ENCODE assay signal across 11 cellular contexts in the genomic region with DNA sequence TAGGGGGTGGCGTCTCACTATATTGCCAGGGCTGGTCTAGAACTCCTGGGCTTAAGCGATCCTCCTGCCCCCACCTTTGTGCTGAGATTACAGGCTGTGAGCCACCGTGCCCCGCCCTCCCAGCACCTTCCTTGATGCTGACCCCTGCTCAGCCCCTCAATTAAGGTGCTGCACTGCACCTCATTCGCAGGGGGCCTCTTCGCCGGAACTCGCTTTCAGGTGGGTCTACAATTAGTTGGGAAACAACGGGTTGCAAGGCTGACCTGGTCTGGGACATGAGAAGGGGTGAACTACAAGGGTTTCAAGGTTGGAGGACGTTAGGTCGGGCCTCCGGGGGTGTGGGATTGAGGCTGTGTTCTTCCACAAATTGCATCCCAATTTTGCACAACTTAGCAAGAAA. TPM values are rescaled to one million over a fixed set of nuclear protein-coding genes. Genes with fewer than 3 reads are reported as not detected.
A peak's percentile ranks its signal among the peaks of the same experiment; 100 is the strongest.
DNase-seq lines count a peak whose midpoint lies in the region; ATAC-seq and TF ChIP-seq lines count a peak whose summit lies in the region.
"Had no signal": no experiment of that assay in that cellular context is flagged by ENCODE, and none has a peak within 500 bp of the region (broad histone marks: within the 10 kb centered on the region; RNA-seq: fewer than 3 reads in every experiment).

No MANE protein-coding gene starts in this region.

- H3K9me3 Mint-ChIP-seq in activated T-cell treated with anti-CD3 and anti-CD28 coated beads, Interleukin-2, amount 50 U/mL, for 4 hours: no peaks in the 10 kb centered on the region

- CTCF ChIA-PET in RWPE1 (lab: Yijun Ruan, JAX): interaction anchor here (0.6 kb wide), 1 partner anchor 29 kb away, joined by 4 read pairs; no protein-coding TSS in a partner anchor

- peaks cover 41% of the 10 kb centered on the region for H3K4me1 Mint-ChIP-seq in activated T-cell treated with anti-CD3 and anti-CD28 coated beads, Interleukin-2, amount 50 U/mL, for 4 hours (ENCODE audit: low read depth)

- TF ChIP-seq EP300 in gastroesophageal sphincter (IDR thresholded peaks at IDR 0.05): no peak

- H3K4me3 ChIP-seq in gastroesophageal sphincter: no peak overlapping the region
- H3K4me3 ChIP-seq in subcutaneous abdominal adipose tissue (ENCODE audit: low read depth in 1 of 5, low read length in 5 of 5): no peak overlapping the region

- H3K27me3 Mint-ChIP-seq in activated T-cell treated with anti-CD3 and anti-CD28 coated beads, Interleukin-2, amount 50 U/mL, for 4 hours (ENCODE audit: low read depth): no peaks in the 10 kb centered on the region

- H3K27ac ChIP-seq in RWPE1 (peak overlapping the region; percentile 85), gastroesophageal sphincter (peak overlapping the region in 3 of 4 donors; percentile 91 to 95 (median 95)), subcutaneous abdominal adipose tissue (ENCODE audit: low read depth, low read length) (peak overlapping the region; percentile 69)

- H3K4me3 Mint-ChIP-seq in activated T-cell treated with anti-CD3 and anti-CD28 coated beads, Interleukin-2, amount 50 U/mL, for 4 hours: peak overlapping the region; percentile 99

- peaks cover 0 to 76% of the 10 kb centered on the region in 2 donors for H3K36me3 ChIP-seq in gastroesophageal sphincter
- peaks cover 20 to 59% (median 52%) of the 10 kb centered on the region in 5 donors for H3K36me3 ChIP-seq in subcutaneous abdominal adipose tissue (ENCODE audit: control insufficient read depth in 5 of 5, insufficient read depth in 5 of 5, low read length in 5 of 5)

- TF ChIP-seq POLR2A in gastroesophageal sphincter (IDR thresholded peaks at IDR 0.05): no peak

- H3K27me3 ChIP-seq in gastroesophageal sphincter: no peaks in the 10 kb centered on the region
- H3K27me3 ChIP-seq in subcutaneous abdominal adipose tissue (ENCODE audit: control insufficient read depth in 5 of 5, insufficient read depth in 4 of 5, low read length in 5 of 5): no peaks in the 10 kb centered on the region

- no peak for DNase-seq in activated T-cell treated with anti-CD3 and anti-CD28 coated beads, Interleukin-2, amount 50 U/mL, for 4 hours
- DNase-seq in activated T-cell treated with anti-CD3 and anti-CD28 coated beads, Interleukin-2, amount 50 U/mL, for 48 hours: no peak
- DNase-seq in RWPE1 (ENCODE audit: low spot score) (no peak), glomerular visceral epithelial cell (ENCODE audit: extremely low spot score) (no peak), germinal center (ENCODE audit: low spot score) (no peak)
- DNase-seq: activated CD4-positive, CD25-positive, alpha-beta regulatory T cell treated with anti-CD3 and anti-CD28 coated beads, Interleukin-2, amount 50 U/mL, for 72 hours; NCI-H1436 treated with DMSO at 0.1 percent for 48 hours had no signal

- 72 to 81% methylated on average over 3 to 7 of the region's 12 CpGs for WGBS in gastroesophageal sphincter (ENCODE audit: low coverage in 1 of 2), 2 donors

- H3K36me3 Mint-ChIP-seq in activated T-cell treated with anti-CD3 and anti-CD28 coated beads, Interleukin-2, amount 50 U/mL, for 4 hours (ENCODE audit: insufficient read depth): peaks cover 58% of the 10 kb centered on the region

- H3K4me1 ChIP-seq in gastroesophageal sphincter: peaks cover 0 to 29% (median 0%) of the 10 kb centered on the region in 3 donors
- peaks cover 2 to 26% (median 20%) of the 10 kb centered on the region in 5 donors for H3K4me1 ChIP-seq in subcutaneous abdominal adipose tissue (ENCODE audit: control insufficient read depth in 5 of 5, insufficient read depth in 5 of 5, low read length in 5 of 5)

- H3K9ac ChIP-seq in subcutaneous abdominal adipose tissue (ENCODE audit: low read length in 5 of 5): no peak overlapping the region

- no peak for ATAC-seq in activated T-cell treated with anti-CD3 and anti-CD28 coated beads, Interleukin-2, amount 50 U/mL, for 4 hours
- ATAC-seq in gastroesophageal sphincter (no peak), HG03565 (IDR thresholded peaks at IDR 0.05; ENCODE audit: unreplicated experiment) (no peak)
- ATAC-seq: left lobe of liver had no signal

- POLR2A ChIA-PET in RWPE1 (lab: Yijun Ruan, JAX; ENCODE audit: low non-redundant PET): no interaction called here

- H3K9me3 ChIP-seq in gastroesophageal sphincter: no peaks in the 10 kb centered on the region
- no peaks in the 10 kb centered on the region for H3K9me3 ChIP-seq in subcutaneous abdominal adipose tissue (ENCODE audit: control insufficient read depth in 5 of 5, low read length in 5 of 5)

- TF ChIP-seq CTCF in RWPE1 (conservative IDR thresholded peaks at IDR 0.05; ENCODE audit: low read depth) (no peak), gastroesophageal sphincter (IDR thresholded peaks at IDR 0.05) (no peak)

RNA-seq across cellular contexts. Expression of gene NOP2, which starts 1.2 kb away (rescaled TPM):
- 100 to 1,000 TPM; 267 to 300 (median 270) TPM for total RNA-seq in activated T-cell treated with anti-CD3 and anti-CD28 coated beads, Interleukin-2, amount 50 U/mL, for 4 hours
- 10 to 100 TPM; 22.5 to 49.8 (median 26.8) TPM for total RNA-seq in gastroesophageal sphincter

RNA-seq across cellular contexts. Expression of gene IFFO1, which starts 13.5 kb away (rescaled TPM):
- total RNA-seq in activated T-cell treated with anti-CD3 and anti-CD28 coated beads, Interleukin-2, amount 50 U/mL, for 4 hours: 10 to 100 TPM in 1 of 3 donors, 1 to 10 TPM in 2; 8.5 to 10.2 (median 9.8) TPM
- total RNA-seq in gastroesophageal sphincter: 10 to 100 TPM; 16.9 to 27.4 (median 22.1) TPM

RNA-seq across cellular contexts. Expression of gene GAPDH, which starts 35.0 kb away (rescaled TPM):
- 1,000 to 10,000 TPM; 4,635 to 5,387 (median 5,019) TPM for total RNA-seq in activated T-cell treated with anti-CD3 and anti-CD28 coated beads, Interleukin-2, amount 50 U/mL, for 4 hours
- 1,000 to 10,000 TPM; 1,868 to 3,239 (median 2,463) TPM for total RNA-seq in gastroesophageal sphincter

RNA-seq across cellular contexts. Expression of gene CHD4, which starts 37.9 kb away (rescaled TPM):
- 100 to 1,000 TPM; 311 to 336 (median 332) TPM for total RNA-seq in activated T-cell treated with anti-CD3 and anti-CD28 coated beads, Interleukin-2, amount 50 U/mL, for 4 hours
- 100 to 1,000 TPM; 133 to 266 (median 219) TPM for total RNA-seq in gastroesophageal sphincter

Comparison
In these comparisons a context has a peak if more than half of its experiments do, and no peak if none do; other contexts are left out.
1. RNA of gene NOP2, which starts 1.2 kb away (total RNA-seq): 267 to 300 TPM in activated T-cell treated with anti-CD3 and anti-CD28 coated beads, Interleukin-2, amount 50 U/mL, for 4 hours; 22.5 to 49.8 TPM in gastroesophageal sphincter; every median in the first group is over 4 times any median in the second.
2. Peak in every context shown above with its lines, with median percentiles within 50 percentile points of each other: H3K27ac ChIP-seq.